8 cellular contexts compared by ENCODE assay signal in the genomic region with DNA sequence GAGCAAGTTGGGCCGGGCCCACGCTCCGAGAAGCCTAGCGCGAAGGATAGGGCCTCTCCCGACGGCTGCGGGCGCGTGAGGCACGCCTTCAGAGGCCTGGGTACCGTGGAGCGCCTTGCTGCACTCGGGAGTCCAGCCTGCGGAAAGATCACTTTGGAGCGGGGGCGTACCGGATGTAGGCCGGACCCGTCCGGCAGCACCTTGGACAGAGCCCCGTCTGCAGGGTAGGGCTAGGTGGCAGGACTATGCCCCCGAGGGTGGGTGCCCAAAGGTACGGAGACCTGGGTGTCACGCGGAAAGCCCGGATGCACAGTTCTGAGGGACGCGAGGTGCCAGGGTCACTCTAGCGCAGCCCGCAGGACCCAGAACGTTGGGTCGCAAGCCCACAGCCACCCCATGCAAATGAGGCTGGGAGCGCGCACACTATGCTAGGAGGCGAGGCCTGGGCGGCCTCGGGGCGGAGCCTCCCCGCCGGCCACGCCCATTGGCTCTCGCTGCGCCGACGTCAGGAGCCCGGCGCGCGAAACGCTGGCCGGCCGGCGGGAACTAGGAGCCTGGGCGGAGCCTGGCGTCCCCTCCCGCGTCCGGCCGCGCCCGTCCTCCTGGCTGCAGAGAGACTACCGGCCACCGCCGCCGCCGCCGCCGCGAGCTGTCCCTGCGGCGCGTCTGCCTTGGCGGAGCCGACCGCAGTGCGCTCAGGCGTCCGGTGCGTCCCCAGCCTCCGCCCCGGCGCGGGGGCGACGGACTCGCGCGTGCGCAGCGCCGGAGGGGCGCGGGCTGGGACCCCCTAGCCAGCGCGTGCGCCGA. TPM values are rescaled to one million over a fixed set of nuclear protein-coding genes. Genes with fewer than 3 reads are reported as not detected.
DNase-seq lines count a peak whose midpoint lies in the region; ATAC-seq and TF ChIP-seq lines count a peak whose summit lies in the region.

TSS of gene PAQR4 (plus strand) at position 611 of the 807 bp plus-strand sequence. CDS start 327 bp downstream, outside the sequence.

- TF ChIP-seq POLR2A in GM18505 (IDR thresholded peaks at IDR 0.05; ENCODE audit: borderline replicate concordance, extremely low read depth, insufficient read depth, insufficient read length): no peak
- TF ChIP-seq POLR2A in uterus (IDR thresholded peaks at IDR 0.05): peak in 1 of 2 donors; percentile 42

- H3K27ac ChIP-seq in ascending aorta: no peak within 1 kb of the TSS
- peak within 1 kb of the TSS; percentile 10 for H3K27ac ChIP-seq in right cardiac atrium (ENCODE audit: low read length)
- no peak within 1 kb of the TSS for H3K27ac ChIP-seq in uterus

- DNase-seq in NCI-H1694 treated with DMSO at 0.1 percent for 48 hours (lab: John Stamatoyannopoulos, UW) (peak; percentile 75), ascending aorta (ENCODE audit: low spot score in 2 of 2) (peak; percentile 37 to 89), right cardiac atrium (peak; percentile 91 to 96 (median 95)), putamen (ENCODE audit: low spot score) (peak; percentile 90), uterus (peak; percentile 61 to 77)

- TF ChIP-seq CTCF in ascending aorta (IDR thresholded peaks at IDR 0.05) (peak in 1 of 3 experiments; percentile 7), uterus (IDR thresholded peaks at IDR 0.05) (peak in 1 of 4 experiments; percentile 7)

- H3K4me1 ChIP-seq in ascending aorta: peaks cover 25 to 34% of the 10 kb centered on the region in 2 donors
- H3K4me1 ChIP-seq in right cardiac atrium (ENCODE audit: control insufficient read depth, insufficient read depth, low read length): peaks cover 4% of the 10 kb centered on the region
- H3K4me1 ChIP-seq in uterus: peaks cover 0 to 35% of the 10 kb centered on the region in 2 donors

- intact Hi-C loops in T-helper 2 cell treated with Interferon-gamma antibody and Interleukin-4, amounts not matched to agents 100 ng/mL and 5 ng/mL, for 36 hours (cut with micrococcal nuclease): loop anchor here (2.0 to 5.0 kb wide), 2 partner anchors 53 to 248 kb away; partner anchors contain the start of genes HCFC1R1, PRSS27, THOC6 and TNFRSF12A
- intact Hi-C loops in ascending aorta (cut with DNase I) (no loop called here), right cardiac atrium (cut with DNase I) (no loop called here), uterus (cut with DNase I; ENCODE audit: low total_unique reads) (no loop called here)

- H3K4me3 ChIP-seq in ascending aorta (peak within 1 kb of the TSS; percentile 68 to 85), right cardiac atrium (ENCODE audit: low read length) (peak within 1 kb of the TSS; percentile 61), uterus (peak within 1 kb of the TSS; percentile 35 to 42)

- under 1% methylated on average over 98 of the region's 98 CpGs for WGBS in right cardiac atrium

- ATAC-seq in GM18505 (IDR thresholded peaks at IDR 0.05; ENCODE audit: unreplicated experiment) (peak; percentile 69), HG02870 (IDR thresholded peaks at IDR 0.05; ENCODE audit: unreplicated experiment) (peak; percentile 72), right cardiac atrium (peak; percentile 91 to 93)

- H3K36me3 ChIP-seq in ascending aorta (no peaks in the 10 kb centered on the region), uterus (no peaks in the 10 kb centered on the region)

- no peaks in the 10 kb centered on the region for H3K9me3 ChIP-seq in ascending aorta
- H3K9me3 ChIP-seq in right cardiac atrium (ENCODE audit: control insufficient read depth, low read length): no peaks in the 10 kb centered on the region
- H3K9me3 ChIP-seq in uterus: no peaks in the 10 kb centered on the region

- H3K27me3 ChIP-seq in ascending aorta: peaks cover 41% of the 10 kb centered on the region
- no peaks in the 10 kb centered on the region for H3K27me3 ChIP-seq in right cardiac atrium (ENCODE audit: control insufficient read depth, insufficient read depth)
- peaks cover 13 to 26% of the 10 kb centered on the region in 2 donors for H3K27me3 ChIP-seq in uterus

RNA-seq across cellular contexts. Expression of gene PAQR4, which starts in this region (rescaled TPM):
- 43.0 and 49.9 TPM in 2 replicates for total RNA-seq in T-helper 2 cell treated with Interferon-gamma antibody and Interleukin-4, amounts not matched to agents 100 ng/mL and 5 ng/mL, for 36 hours
- total RNA-seq in ascending aorta (9.2 TPM), right cardiac atrium (1 to 10 TPM; 4.0 to 8.8 (median 5.5) TPM), uterus (1 to 10 TPM in 3 of 4 donors, under 1 TPM in 1; 0.26 to 4.8 (median 2.5) TPM)
- 10.3 TPM for polyA plus RNA-seq in right cardiac atrium
